23 cellular contexts compared by ENCODE assay signal in the genomic region with DNA sequence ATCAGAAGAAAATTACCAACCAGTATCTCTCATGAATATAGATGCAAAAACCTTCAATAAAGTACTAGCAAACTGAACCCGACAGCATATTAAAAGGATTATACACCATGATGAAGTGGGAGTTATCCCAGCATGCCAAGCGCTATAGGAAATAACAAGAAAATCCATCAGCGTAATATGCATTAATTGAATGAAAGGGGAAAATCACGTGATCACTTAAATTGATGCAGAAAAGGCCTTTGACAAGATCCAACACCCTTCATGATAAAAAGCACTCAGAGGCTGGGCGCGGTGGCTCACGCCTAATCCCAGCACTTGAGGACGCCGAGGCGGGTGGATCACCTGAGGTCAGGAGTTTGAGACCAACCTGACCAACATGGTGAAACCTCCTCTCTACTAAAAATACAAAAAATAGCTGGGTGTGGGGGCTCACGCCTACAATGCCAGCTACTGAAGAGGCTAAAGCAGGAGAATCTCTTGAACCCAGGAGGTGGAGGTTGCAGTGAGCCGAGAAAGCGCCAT. TPM values are rescaled to one million over a fixed set of nuclear protein-coding genes. Genes with fewer than 3 reads are reported as not detected.
"Had no signal": no experiment of that assay in that cellular context is flagged by ENCODE, and none has a peak within 500 bp of the region (broad histone marks: within the 10 kb centered on the region; RNA-seq: fewer than 3 reads in every experiment).

No MANE protein-coding gene starts in this region.

- H3K9me3 Mint-ChIP-seq: activated CD4-positive, alpha-beta T cell treated with anti-CD3 and anti-CD28 coated beads, Interleukin-2, amount 10 ng/mL, durations not matched to agents 24 days and 14 days; activated CD8-positive, alpha-beta T cell treated with anti-CD3 and anti-CD28 coated beads for 36 hours; activated naive CD4-positive, alpha-beta T cell treated with anti-CD3 and anti-CD28 coated beads, Interleukin-2, amount 50 U/mL, for 24 hours; activated T-cell treated with anti-CD3 and anti-CD28 coated beads, Interleukin-2, amount 50 U/mL, for 4 hours; effector memory CD8-positive, alpha-beta T cell; nephron progenitor cell had no signal

- H3K27me3 ChIP-seq: vagina had no signal

- H3K36me3 ChIP-seq: tibial nerve, vagina had no signal

- H3K9me3 ChIP-seq: tibial nerve, vagina had no signal

- H3K4me3 Mint-ChIP-seq: activated CD4-positive, alpha-beta T cell treated with anti-CD3 and anti-CD28 coated beads, Interleukin-2, amount 10 ng/mL, durations not matched to agents 24 days and 14 days; activated CD8-positive, alpha-beta T cell treated with anti-CD3 and anti-CD28 coated beads for 36 hours; activated naive CD4-positive, alpha-beta T cell treated with anti-CD3 and anti-CD28 coated beads, Interleukin-2, amount 50 U/mL, for 24 hours; activated T-cell treated with anti-CD3 and anti-CD28 coated beads, Interleukin-2, amount 50 U/mL, for 4 hours; effector memory CD8-positive, alpha-beta T cell; nephron progenitor cell had no signal

- ATAC-seq: activated CD8-positive, alpha-beta T cell treated with anti-CD3 and anti-CD28 coated beads for 36 hours; activated T-cell treated with anti-CD3 and anti-CD28 coated beads, Interleukin-2, amount 50 U/mL, for 4 hours had no signal

- H3K27ac ChIP-seq: epithelial cell of prostate, tibial nerve, vagina had no signal

- H3K4me3 ChIP-seq: tibial nerve, vagina had no signal

- H3K36me3 Mint-ChIP-seq: activated naive CD4-positive, alpha-beta T cell treated with anti-CD3 and anti-CD28 coated beads, Interleukin-2, amount 50 U/mL, for 24 hours had no signal

- DNase-seq: activated CD4-positive, alpha-beta T cell treated with anti-CD3 and anti-CD28 coated beads, Interleukin-2, amount 10 ng/mL, durations not matched to agents 24 days and 14 days; activated CD8-positive, alpha-beta T cell treated with anti-CD3 and anti-CD28 coated beads for 36 hours; activated T-cell treated with anti-CD3 and anti-CD28 coated beads, Interleukin-2, amount 50 U/mL, for 4 hours; effector memory CD8-positive, alpha-beta T cell; hypothalamus; islet precursor cell; midbrain; nephron progenitor cell; nucleus accumbens; stimulated activated CD4-positive, alpha-beta T cell treated with anti-CD3 and anti-CD28 coated beads, Interleukin-2, amount 100 ng/mL, for 24 hours; stimulated activated naive CD4-positive, alpha-beta T cell treated with Interleukin-2 at 50 U/mL for 16 hours; T-helper 1 cell; T1000 had no signal

- H3K27ac Mint-ChIP-seq: activated CD4-positive, alpha-beta T cell treated with anti-CD3 and anti-CD28 coated beads, Interleukin-2, amount 10 ng/mL, durations not matched to agents 24 days and 14 days; activated CD8-positive, alpha-beta T cell treated with anti-CD3 and anti-CD28 coated beads for 36 hours; nephron progenitor cell had no signal

RNA-seq across cellular contexts. Expression of gene CTRB2, which starts 4.8 kb away (rescaled TPM):
- total RNA-seq: activated CD4-positive, alpha-beta T cell treated with anti-CD3 and anti-CD28 coated beads, Interleukin-2, amount 10 ng/mL, durations not matched to agents 24 days and 14 days; activated CD8-positive, alpha-beta T cell treated with anti-CD3 and anti-CD28 coated beads for 36 hours; bronchial epithelial cell; dermis microvascular lymphatic vessel endothelial cell; lung microvascular endothelial cell; renal cortical epithelial cell; subcutaneous adipose tissue; vagina had no signal

RNA-seq across cellular contexts. Expression of gene CTRB1, which starts 16.7 kb away (rescaled TPM):
- total RNA-seq: activated CD4-positive, alpha-beta T cell treated with anti-CD3 and anti-CD28 coated beads, Interleukin-2, amount 10 ng/mL, durations not matched to agents 24 days and 14 days; activated CD8-positive, alpha-beta T cell treated with anti-CD3 and anti-CD28 coated beads for 36 hours; astrocyte; bronchial epithelial cell; dermis microvascular lymphatic vessel endothelial cell; lung microvascular endothelial cell; renal cortical epithelial cell; subcutaneous adipose tissue; vagina had no signal
